27 cellular contexts compared by ENCODE assay signal in genomic region chrX:17779434-17779833, GRCh38.
"Had no signal": no experiment of that assay in that cellular context is flagged by ENCODE, and none has a peak within 500 bp of the region (broad histone marks: within the 10 kb centered on the region; RNA-seq: fewer than 3 reads in every experiment).

No MANE protein-coding gene starts in this region.

- H3K9me3 Mint-ChIP-seq: neural crest cell had no signal

- H3K4me1 Mint-ChIP-seq: mesothelial cell of epicardium; naive B cell; nephron; neural crest cell; stimulated activated naive B cell treated with anti-CD40 and anti-IgM and Interleukin-4, amounts not matched to agents 10 μg/mL and 1 μg/mL and 100 μg/mL, for 72 hours had no signal

- H3K27ac Mint-ChIP-seq: mesothelial cell of epicardium; naive B cell; nephron; stimulated activated naive B cell treated with anti-CD40 and anti-IgM and Interleukin-4, amounts not matched to agents 10 μg/mL and 1 μg/mL and 100 μg/mL, for 72 hours had no signal

- H3K9me3 ChIP-seq: left ventricle myocardium inferior, pancreas, prostate gland, testis, thyroid gland, transverse colon, upper lobe of left lung, vagina had no signal

- H3K27me3 ChIP-seq: pancreas, stomach, testis, thyroid gland, transverse colon, upper lobe of left lung, vagina had no signal

- H3K27ac ChIP-seq: left ventricle myocardium inferior, pancreas, prostate gland, skin epidermis, stomach, testis, thyroid gland, transverse colon, upper lobe of left lung, vagina had no signal

- H3K36me3 ChIP-seq: left ventricle myocardium inferior, pancreas, prostate gland, stomach, thyroid gland, transverse colon, upper lobe of left lung, vagina had no signal

- DNase-seq: islet precursor cell; left ventricle myocardium inferior; mesendoderm; naive B cell; nucleus accumbens; pancreas; retina; right cardiac atrium; stimulated activated CD4-positive, alpha-beta T cell treated with anti-CD3 and anti-CD28 coated beads, Interleukin-12 subunit alpha, Interleukin-12 subunit beta, amount 100 ng/mL, for 4 hours; stimulated activated CD4-positive, alpha-beta T cell treated with anti-CD3 and anti-CD28 coated beads, Interleukin-15, amount 100 ng/mL, for 24 hours; stimulated activated CD4-positive, alpha-beta T cell treated with anti-CD3 and anti-CD28 coated beads, Interleukin-2, amount 100 ng/mL, for 24 hours; stimulated activated CD4-positive, alpha-beta T cell treated with anti-CD3 and anti-CD28 coated beads, Interleukin-4, amount 100 ng/mL, for 1 hour; stimulated activated naive B cell treated with anti-CD40 and anti-IgM and Interleukin-4, amounts not matched to agents 10 μg/mL and 1 μg/mL and 100 μg/mL, for 72 hours; stimulated activated naive CD8-positive, alpha-beta T cell treated with anti-CD3 and anti-CD28 coated beads, Interleukin-15, Interleukin-2, amounts not matched to agents 100 U/mL and 50 U/mL, for 24 hours; stomach; testis; thyroid gland; transverse colon; upper lobe of left lung had no signal

- ATAC-seq: pancreas; right cardiac atrium; sciatic nerve; stimulated activated naive B cell treated with anti-CD40 and anti-IgM and Interleukin-4, amounts not matched to agents 10 μg/mL and 1 μg/mL and 100 μg/mL, for 72 hours; stimulated activated naive CD8-positive, alpha-beta T cell treated with anti-CD3 and anti-CD28 coated beads, Interleukin-15, Interleukin-2, amounts not matched to agents 100 U/mL and 50 U/mL, for 24 hours had no signal

- H3K4me3 Mint-ChIP-seq: mesothelial cell of epicardium; naive B cell; nephron; neural crest cell; stimulated activated naive B cell treated with anti-CD40 and anti-IgM and Interleukin-4, amounts not matched to agents 10 μg/mL and 1 μg/mL and 100 μg/mL, for 72 hours had no signal

- H3K4me1 ChIP-seq: left ventricle myocardium inferior, pancreas, prostate gland, stomach, testis, thyroid gland, transverse colon, upper lobe of left lung, vagina had no signal

- H3K36me3 Mint-ChIP-seq: mesothelial cell of epicardium; stimulated activated naive B cell treated with anti-CD40 and anti-IgM and Interleukin-4, amounts not matched to agents 10 μg/mL and 1 μg/mL and 100 μg/mL, for 72 hours had no signal

- H3K4me3 ChIP-seq: left ventricle myocardium inferior, lung, pancreas, prostate gland, skin epidermis, stomach, testis, thyroid gland, transverse colon, upper lobe of left lung, vagina had no signal
